Comparison of ENCODE assay signal across 17 cellular contexts in the genomic region with DNA sequence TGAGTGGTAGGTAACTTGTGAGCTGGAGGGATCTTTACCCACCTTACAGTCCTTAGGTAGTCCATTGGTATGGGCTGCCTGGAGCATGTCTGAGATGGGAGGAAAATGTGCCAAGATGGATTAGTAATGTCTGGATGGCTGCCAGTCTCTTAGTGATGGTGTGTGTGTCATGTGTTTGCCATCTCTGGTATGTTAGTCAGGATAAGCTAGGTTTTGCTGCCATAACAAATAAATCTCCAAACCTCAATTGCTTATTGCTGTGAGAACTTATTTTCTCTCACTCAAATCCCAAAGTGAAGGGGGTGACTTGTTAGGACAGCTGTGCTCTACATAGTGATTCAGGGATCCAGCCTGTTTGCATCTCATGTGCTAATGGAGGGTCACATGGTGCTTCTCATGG. TPM values are rescaled to one million over a fixed set of nuclear protein-coding genes. Genes with fewer than 3 reads are reported as not detected.
A peak's percentile ranks its signal among the peaks of the same experiment; 100 is the strongest.
DNase-seq lines count a peak whose midpoint lies in the region; ATAC-seq, FAIRE-seq and TF ChIP-seq lines count a peak whose summit lies in the region.
"Had no signal": no experiment of that assay in that cellular context is flagged by ENCODE, and none has a peak within 500 bp of the region (broad histone marks: within the 10 kb centered on the region; RNA-seq: fewer than 3 reads in every experiment).

No MANE protein-coding gene starts in this region.

- H4K91ac ChIP-seq in H1 (replicated peaks; ENCODE audit: insufficient read length, low read length), result no peak overlapping the region

- TF ChIP-seq POLR2A in H1 (IDR thresholded peaks at IDR 0.05; ENCODE audit: control extremely low read depth in 1 of 2, low read depth in 2 of 2, low read length in 2 of 2), result no peak

- H2BK5ac ChIP-seq in H1 (ENCODE audit: low read depth, low read length), result no peak overlapping the region; the same call in 1 of the 2 replicates

- TF ChIP-seq CTCF in H1 (IDR thresholded peaks at IDR 0.05; ENCODE audit: control extremely low read depth in 1 of 3, insufficient read depth in 1 of 3, low read depth in 1 of 3, low read length in 3 of 3) (no peak), osteoblast (IDR thresholded peaks at IDR 0.05; ENCODE audit: extremely low read depth, low read depth, low read length) (no peak), left lung (IDR thresholded peaks at IDR 0.05) (no peak)

- peaks cover 7 to 8% of the 10 kb centered on the region in 2 experiments; a peak in 2 of 4 replicates for H3K9me3 ChIP-seq in H1 (ENCODE audit: insufficient read depth in 2 of 2, low read depth in 1 of 2, low read length in 1 of 2)
- H3K9me3 ChIP-seq in osteoblast (ENCODE audit: low read depth, low read length), result peaks cover 10% of the 10 kb centered on the region
- H3K9me3 ChIP-seq in left lung, result peaks cover 0 to 10% of the 10 kb centered on the region in 2 donors
- H3K9me3 ChIP-seq: gastrocnemius medialis had no signal

- DNase-seq in GM04503 (ENCODE audit: low read depth), result peak; percentile 25
- peak; percentile 69 for DNase-seq in RKO (ENCODE audit: low spot score)
- no peak for DNase-seq in H1 (ENCODE audit: low read depth in 1 of 2, low spot score in 2 of 2)
- peak; percentile 91 for DNase-seq in osteoblast (ENCODE audit: insufficient read length, low spot score, missing footprints)
- no peak for DNase-seq in left lung
- no peak for DNase-seq in GM19239 (ENCODE audit: insufficient read length, low spot score)
- DNase-seq in C1 segment of cervical spinal cord (lab: John Stamatoyannopoulos, UW), result no peak
- DNase-seq: activated CD8-positive, alpha-beta memory T cell treated with anti-CD3 and anti-CD28 coated beads for 24 hours; activated naive CD4-positive, alpha-beta T cell; gastrocnemius medialis; naive B cell; NCI-H1436 treated with DMSO at 0.1 percent for 48 hours; NCI-H510A treated with DMSO at 0.1 percent for 48 hours had no signal

- H3K4me3 ChIP-seq in H1 (ENCODE audit: extremely low read depth in 1 of 4, insufficient read depth in 2 of 4, low read depth in 3 of 4, low read length in 4 of 4) (no peak overlapping the region), osteoblast (ENCODE audit: insufficient read depth, low read length) (no peak overlapping the region), left lung (no peak overlapping the region)
- H3K4me3 ChIP-seq: gastrocnemius medialis had no signal

- H2AK5ac ChIP-seq in H1 (ENCODE audit: low read depth, low read length), result no peak overlapping the region

- intact Hi-C loops in left lung (cut with DNase I), result no loop called here

- H3K36me3 ChIP-seq in H1 (ENCODE audit: control insufficient read depth in 2 of 4, insufficient read depth in 4 of 4, low read length in 3 of 4) (no peaks in the 10 kb centered on the region), osteoblast (ENCODE audit: insufficient read depth, low read length) (no peaks in the 10 kb centered on the region), left lung (no peaks in the 10 kb centered on the region)
- H3K36me3 ChIP-seq: gastrocnemius medialis had no signal

- no peak overlapping the region for H4K5ac ChIP-seq in H1 (ENCODE audit: insufficient read length, low read depth, low read length)

- no peak overlapping the region for H3K14ac ChIP-seq in H1 (ENCODE audit: insufficient read length)

- H3K27me3 ChIP-seq in H1 (replicated peaks in 1 of 4; ENCODE audit: control insufficient read depth in 3 of 4, extremely low read depth in 1 of 4, insufficient read depth in 3 of 4, low read length in 3 of 4) (peaks cover 0 to 15% (median 9%) of the 10 kb centered on the region in 4 experiments; a peak in 6 of 7 replicates), osteoblast (ENCODE audit: insufficient read depth, low read length) (peaks cover 40% of the 10 kb centered on the region), left lung (no peaks in the 10 kb centered on the region)

- no peaks in the 10 kb centered on the region for H3K79me1 ChIP-seq in H1 (ENCODE audit: low read depth, low read length)

- H2AFZ ChIP-seq in H1 (ENCODE audit: low read length) (no peak overlapping the region), osteoblast (ENCODE audit: low read length) (no peak overlapping the region)

- no peak overlapping the region for H3K56ac ChIP-seq in H1 (replicated peaks; ENCODE audit: insufficient read length, low read depth, low read length)

- no peak overlapping the region for H4K8ac ChIP-seq in H1 (ENCODE audit: extremely low read depth, insufficient read depth, low read length)

- H3K18ac ChIP-seq in H1 (ENCODE audit: extremely low read depth, low read length), result no peak overlapping the region

- no peak overlapping the region for H3K4ac ChIP-seq in H1 (replicated peaks; ENCODE audit: insufficient read length, low read depth, low read length)

- POLR2A ChIA-PET in H1 (lab: Charles Lee; ENCODE audit: partially characterized antibody), result no interaction called here

- H3K79me2 ChIP-seq in H1 (ENCODE audit: control insufficient read depth in 1 of 2, insufficient read depth in 2 of 2, low read length in 2 of 2), result no peaks in the 10 kb centered on the region
- H3K79me2 ChIP-seq in osteoblast (ENCODE audit: insufficient read depth, low read length), result no peaks in the 10 kb centered on the region

- H3K4me2 ChIP-seq in H1 (ENCODE audit: insufficient read depth in 1 of 2, low read depth in 2 of 2, low read length in 2 of 2), result no peak overlapping the region
- no peak overlapping the region for H3K4me2 ChIP-seq in osteoblast (ENCODE audit: insufficient read depth, low read length)

- ATAC-seq in left lung (no peak), GM21423 (IDR thresholded peaks at IDR 0.05; ENCODE audit: unreplicated experiment) (no peak)
- ATAC-seq: gastrocnemius medialis had no signal

- peak overlapping the region; percentile 81; the same call in 1 of the 2 replicates for H2BK15ac ChIP-seq in H1 (ENCODE audit: low read length)

- no peaks in the 10 kb centered on the region for H4K20me1 ChIP-seq in H1 (replicated peaks in 1 of 2; ENCODE audit: control insufficient read depth in 1 of 2, insufficient read depth in 2 of 2, low read length in 2 of 2)
- no peaks in the 10 kb centered on the region for H4K20me1 ChIP-seq in osteoblast (ENCODE audit: insufficient read depth, low read length)

- 0 out of 2 replicates have a peak overlapping the region, but pooled peaks have one; percentile 39 for H2BK12ac ChIP-seq in H1 (ENCODE audit: low read depth, low read length)

- no peak overlapping the region for H3K23ac ChIP-seq in H1 (ENCODE audit: insufficient read length)

- H3K23me2 ChIP-seq in H1 (ENCODE audit: low read depth, low read length), result peaks cover 2% of the 10 kb centered on the region; the same call in 1 of the 2 replicates

- TF ChIP-seq EP300 in H1 (IDR thresholded peaks at IDR 0.05; ENCODE audit: borderline replicate concordance in 1 of 2, low read depth in 2 of 2, low read length in 2 of 2), result no peak

- FAIRE-seq in H1 (lab: Jason Lieb, UNC) (no peak), GM19239 (lab: Jason Lieb, UNC) (no peak)
- FAIRE-seq: kidney, TTC549 had no signal

- TF ChIP-seq RAD21 in H1 (IDR thresholded peaks at IDR 0.05 in 1 of 2, conservative IDR thresholded peaks at IDR 0.05 in 1 of 2; ENCODE audit: low read depth in 2 of 2, low read length in 2 of 2), result no peak

- no peak overlapping the region for H2BK120ac ChIP-seq in H1 (replicated peaks; ENCODE audit: low read depth, low read length)

- H3K9ac ChIP-seq in H1 (replicated peaks in 1 of 4; ENCODE audit: extremely low read depth in 1 of 4, low read depth in 3 of 4, low read length in 3 of 4), result no peak overlapping the region

- H3K27ac ChIP-seq in H1 (ENCODE audit: low read depth, low read length) (no peak overlapping the region), osteoblast (ENCODE audit: low read depth, low read length) (no peak overlapping the region), left lung (no peak overlapping the region)
- H3K27ac ChIP-seq: gastrocnemius medialis had no signal

- H3K4me1 ChIP-seq in H1 (replicated peaks in 1 of 4; ENCODE audit: control insufficient read depth in 3 of 4, insufficient read depth in 4 of 4, low read length in 3 of 4), result peaks cover 11 to 22% (median 13%) of the 10 kb centered on the region in 4 experiments
- H3K4me1 ChIP-seq in osteoblast (ENCODE audit: insufficient read depth, low read length), result no peaks in the 10 kb centered on the region
- H3K4me1 ChIP-seq in left lung, result no peaks in the 10 kb centered on the region
- H3K4me1 ChIP-seq: gastrocnemius medialis had no signal

- CTCF ChIA-PET in H1 (lab: Charles Lee; ENCODE audit: partially characterized antibody), result interaction anchor here (0.6 to 3.5 kb wide), 5 partner anchors 12 to 164 kb away, joined by 3 to 21 read pairs (median 4); no protein-coding TSS in a partner anchor

- H2BK20ac ChIP-seq in H1 (ENCODE audit: low read length), result no peak overlapping the region; the same call in 1 of the 2 replicates

TF ChIP-seq in H1, 55 proteins besides CTCF, POLR2A, EP300 and RAD21:
- no peak for TF ChIP-seq EZH2 (IDR thresholded peaks at IDR 0.05; ENCODE audit: low read depth, low read length, severe bottlenecking)

RNA-seq across cellular contexts. Expression of a gene that starts 40.9 kb away (rescaled TPM):
- total RNA-seq in H1 (2021; fragmentation: NEBNext Ultra II Directional; extraction: Animal tissue kit (Norgen Biotek cat#: 25700)), result 0.67 and 0.86 TPM in 2 replicates
- polyA plus RNA-seq in H1 (2011; rRNA removed), result 0.44 and 1.0 TPM in 2 replicates
- 0.50 TPM for polyA plus RNA-seq in H1 (2011; cell fraction: cytosol; rRNA removed)
- polyA plus RNA-seq in H1 (2011; cell fraction: nucleus; rRNA removed), result 2.3 TPM
- 0.47 to 1.2 TPM (median 0.68 TPM) in 3 of 4 replicates, not detected in the other for polyA plus RNA-seq in H1 (2012, experiment 1 of 2)
- polyA plus RNA-seq in H1 (2012, experiment 2 of 2), result 0.20 TPM
- 0.36 TPM for polyA plus RNA-seq in H1 (2013, experiment 1 of 2)
- 0.35 TPM for polyA plus RNA-seq in H1 (2013, experiment 2 of 2)
- 0.16 and 0.24 TPM in 2 replicates for polyA minus RNA-seq in H1 (2011; rRNA and poly(A)+ RNA removed)
- 0.44 TPM for polyA minus RNA-seq in H1 (2011; cell fraction: cytosol; rRNA and poly(A)+ RNA removed)
- polyA minus RNA-seq in H1 (2011; cell fraction: nucleus; rRNA and poly(A)+ RNA removed), result 2.0 TPM
- total RNA-seq in osteoblast (0.88 and 1.4 TPM in 2 replicates), left lung (under 1 TPM; 0.47 to 0.85 TPM)
- total RNA-seq: skeletal muscle tissue had no signal

Comparison
In these comparisons a context has a peak if more than half of its experiments do, and no peak if none do; other contexts are left out.
1. DNase-seq: peak in GM04503 (single experiment), RKO (single experiment) and osteoblast (single experiment); none in H1 (0 of 2), left lung (0 of 2), GM19239 (single experiment) and C1 segment of cervical spinal cord (0 of 14).